In the genomic region with DNA sequence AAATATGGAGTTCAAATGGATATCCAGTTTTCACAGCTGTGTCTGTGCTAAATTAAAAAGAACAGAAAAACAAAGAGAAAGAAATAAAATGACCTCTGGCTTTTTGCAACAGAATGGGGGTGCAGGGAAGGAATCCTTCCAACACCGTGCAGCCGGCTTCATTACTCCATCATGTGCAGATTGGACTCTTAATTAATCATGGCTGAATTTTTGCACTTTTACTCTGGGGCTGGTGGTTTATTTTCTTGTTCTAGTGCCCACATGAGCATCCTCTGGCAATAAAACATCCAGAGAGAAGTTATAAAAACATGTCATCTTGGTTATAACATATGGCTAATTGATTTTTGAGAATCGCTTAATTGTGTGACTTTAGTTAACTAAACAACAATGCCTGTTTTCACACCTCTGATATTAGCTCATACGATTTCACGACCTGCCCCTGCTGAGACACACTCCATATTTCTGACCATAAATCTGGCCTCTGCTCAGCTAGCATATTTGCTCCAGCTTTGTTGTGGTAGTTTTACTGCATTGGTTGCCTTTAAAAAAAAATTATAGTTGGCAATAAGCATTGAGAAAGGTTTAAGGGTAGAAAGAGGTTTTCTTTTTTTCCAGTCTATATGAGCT, we compare ENCODE assay signal across 26 cellular contexts.
"Had no signal": no experiment of that assay in that cellular context is flagged by ENCODE, and none has a peak within 500 bp of the region (broad histone marks: within the 10 kb centered on the region; RNA-seq: fewer than 3 reads in every experiment).

No MANE protein-coding gene starts in this region.

- H3K4me1 Mint-ChIP-seq: activated T-helper 17 cell treated with anti-CD3 and anti-CD28 coated beads, Interleukin-2, amount 50 U/mL, for 72 hours; naive B cell; stimulated activated naive B cell treated with anti-CD40 and anti-IgM and Interleukin-4, amounts not matched to agents 10 μg/mL and 1 μg/mL and 100 μg/mL, for 72 hours had no signal

- H3K4me3 Mint-ChIP-seq: activated CD8-positive, alpha-beta T cell treated with anti-CD3 and anti-CD28 coated beads for 36 hours; activated T-cell treated with anti-CD3 and anti-CD28 coated beads, Interleukin-2, amount 50 U/mL, for 4 hours; activated T-helper 17 cell treated with anti-CD3 and anti-CD28 coated beads, Interleukin-2, amount 50 U/mL, for 72 hours; endodermal cell; naive B cell; stimulated activated naive B cell treated with anti-CD40 and anti-IgM and Interleukin-4, amounts not matched to agents 10 μg/mL and 1 μg/mL and 100 μg/mL, for 72 hours; T-helper 17 cell; type B pancreatic cell had no signal

- H3K4me1 ChIP-seq: breast epithelium had no signal

- H3K27me3 ChIP-seq: breast epithelium, left lung, ovary, vagina had no signal

- DNase-seq: activated CD4-positive, alpha-beta T cell treated with anti-CD3 and anti-CD28 coated beads for 1 hour; activated CD4-positive, alpha-beta T cell treated with anti-CD3 and anti-CD28 coated beads, Interleukin-2, amount 50 U/mL, for 1 hour; activated CD8-positive, alpha-beta T cell treated with anti-CD3 and anti-CD28 coated beads for 36 hours; activated gamma-delta T cell treated with Interleukin-2 at 50 U/mL for 16 hours; activated naive CD4-positive, alpha-beta T cell treated with anti-CD3 and anti-CD28 coated beads, Interleukin-2, amount 50 U/mL, for 16 hours; activated T-cell treated with anti-CD3 and anti-CD28 coated beads, Interleukin-2, amount 50 U/mL, for 4 hours; amniotic stem cell; central memory CD4-positive, alpha-beta T cell; endodermal cell; foreskin melanocyte; kidney glomerular epithelial cell; left lung; mammary epithelial cell; naive B cell; ovary; stimulated activated CD4-positive, alpha-beta T cell treated with anti-CD3 and anti-CD28 coated beads, Interleukin-15, amount 100 ng/mL, for 24 hours; stimulated activated CD4-positive, alpha-beta T cell treated with anti-CD3 and anti-CD28 coated beads, Interleukin-2, amount 100 ng/mL, for 24 hours; stimulated activated naive B cell treated with anti-CD40 and anti-IgM and Interleukin-4, amounts not matched to agents 10 μg/mL and 1 μg/mL and 100 μg/mL, for 72 hours; T-helper 17 cell; T1000 had no signal

- H3K9me3 ChIP-seq: breast epithelium, left lung, ovary, vagina had no signal

- ATAC-seq: activated CD8-positive, alpha-beta T cell treated with anti-CD3 and anti-CD28 coated beads for 36 hours; activated T-cell treated with anti-CD3 and anti-CD28 coated beads, Interleukin-2, amount 50 U/mL, for 4 hours; activated T-helper 17 cell treated with anti-CD3 and anti-CD28 coated beads, Interleukin-2, amount 50 U/mL, for 72 hours; esophagus mucosa; stimulated activated naive B cell treated with anti-CD40 and anti-IgM and Interleukin-4, amounts not matched to agents 10 μg/mL and 1 μg/mL and 100 μg/mL, for 72 hours; T-helper 17 cell had no signal

- H3K27ac Mint-ChIP-seq: activated CD8-positive, alpha-beta T cell treated with anti-CD3 and anti-CD28 coated beads for 36 hours; activated T-helper 17 cell treated with anti-CD3 and anti-CD28 coated beads, Interleukin-2, amount 50 U/mL, for 72 hours; endodermal cell; naive B cell; progenitor cell of endocrine pancreas; stimulated activated naive B cell treated with anti-CD40 and anti-IgM and Interleukin-4, amounts not matched to agents 10 μg/mL and 1 μg/mL and 100 μg/mL, for 72 hours; T-helper 17 cell; type B pancreatic cell had no signal

- H3K27ac ChIP-seq: left lung had no signal

- H3K9me3 Mint-ChIP-seq: activated CD8-positive, alpha-beta T cell treated with anti-CD3 and anti-CD28 coated beads for 36 hours; activated T-cell treated with anti-CD3 and anti-CD28 coated beads, Interleukin-2, amount 50 U/mL, for 4 hours; activated T-helper 17 cell treated with anti-CD3 and anti-CD28 coated beads, Interleukin-2, amount 50 U/mL, for 72 hours; endodermal cell; type B pancreatic cell had no signal

- H3K36me3 ChIP-seq: breast epithelium, left lung, ovary, vagina had no signal

- H3K36me3 Mint-ChIP-seq: naive B cell; stimulated activated naive B cell treated with anti-CD40 and anti-IgM and Interleukin-4, amounts not matched to agents 10 μg/mL and 1 μg/mL and 100 μg/mL, for 72 hours; type B pancreatic cell had no signal

- H3K4me3 ChIP-seq: breast epithelium, left lung, ovary, vagina had no signal

- H3K27me3 Mint-ChIP-seq: activated CD8-positive, alpha-beta T cell treated with anti-CD3 and anti-CD28 coated beads for 36 hours; activated T-helper 17 cell treated with anti-CD3 and anti-CD28 coated beads, Interleukin-2, amount 50 U/mL, for 72 hours; naive B cell; stimulated activated naive B cell treated with anti-CD40 and anti-IgM and Interleukin-4, amounts not matched to agents 10 μg/mL and 1 μg/mL and 100 μg/mL, for 72 hours had no signal
